In the genomic region with DNA sequence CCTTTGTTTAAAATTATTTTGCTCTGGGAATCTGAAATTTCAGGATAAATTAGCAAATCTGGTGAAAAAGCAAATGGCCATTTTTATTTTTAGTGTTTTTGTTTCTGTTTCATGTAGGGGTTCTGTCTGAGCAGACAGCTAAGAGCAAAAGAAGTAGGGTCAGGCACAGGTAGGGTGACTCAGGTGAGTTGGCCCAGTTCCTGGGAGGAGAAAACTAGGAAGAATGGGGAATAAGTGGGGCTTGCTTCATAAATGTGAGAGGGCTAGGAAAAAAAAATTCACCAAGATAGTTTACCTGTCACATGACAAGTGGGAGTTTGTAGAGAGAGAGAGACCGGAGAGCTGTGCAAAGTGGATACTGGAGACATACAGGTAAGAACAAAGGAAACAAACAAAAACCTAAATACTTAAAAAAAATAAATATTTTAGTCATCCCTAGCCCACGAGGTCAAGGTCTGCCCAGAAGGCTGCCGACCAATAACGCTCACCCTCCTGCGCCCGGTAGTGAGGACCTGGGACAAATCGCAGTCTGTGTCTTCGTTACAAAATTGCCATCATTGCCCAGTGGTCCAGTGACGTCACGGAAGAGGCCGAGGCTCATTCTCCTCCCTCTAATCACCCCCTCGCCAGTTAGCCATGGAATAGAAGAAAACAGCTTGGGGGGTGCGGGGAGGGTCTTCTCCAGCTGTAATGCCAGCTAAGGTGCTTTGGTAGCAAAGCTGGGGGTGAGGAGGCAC, we compare ENCODE assay signal across 12 cellular contexts. TPM values are rescaled to one million over a fixed set of nuclear protein-coding genes. Genes with fewer than 3 reads are reported as not detected.
A peak's percentile ranks its signal among the peaks of the same experiment; 100 is the strongest.
DNase-seq lines count a peak whose midpoint lies in the region; ATAC-seq and TF ChIP-seq lines count a peak whose summit lies in the region.
"Had no signal": no experiment of that assay in that cellular context is flagged by ENCODE, and none has a peak within 500 bp of the region (broad histone marks: within the 10 kb centered on the region; RNA-seq: fewer than 3 reads in every experiment).

No MANE protein-coding gene starts in this region.

- no peak for TF ChIP-seq EP300 in sigmoid colon (IDR thresholded peaks at IDR 0.05)

- H3K27ac ChIP-seq in sigmoid colon, result peak overlapping the region in 3 of 4 donors; percentile 70 to 84 (median 71)

- H3K27ac Mint-ChIP-seq in brain, result no peak overlapping the region
- no peak overlapping the region for H3K27ac Mint-ChIP-seq in activated CD8-positive, alpha-beta T cell treated with anti-CD3 and anti-CD28 coated beads, Interleukin-2, amount 10 ng/mL, durations not matched to agents 7 days and 5 days
- H3K27ac Mint-ChIP-seq: HFFc6 had no signal

- DNase-seq in DMS79 treated with DMSO at 0.1 percent for 48 hours (lab: John Stamatoyannopoulos, UW) (peak; percentile 52), kidney tubule cell (ENCODE audit: low spot score) (peak; percentile 26), sigmoid colon (no peak), left lobe of liver (ENCODE audit: low spot score) (no peak)
- no peak for DNase-seq in activated CD8-positive, alpha-beta T cell treated with anti-CD3 and anti-CD28 coated beads, Interleukin-2, amount 10 ng/mL, durations not matched to agents 7 days and 5 days
- DNase-seq: BE2C, HFFc6, NCI-H1048 had no signal

- TF ChIP-seq CTCF in brain (conservative IDR thresholded peaks at IDR 0.05) (no peak), sigmoid colon (IDR thresholded peaks at IDR 0.05) (no peak)

- 57 to 58% methylated on average over 13 of the region's 13 CpGs for WGBS in sigmoid colon, 2 donors

- no peaks in the 10 kb centered on the region for H3K36me3 Mint-ChIP-seq in brain
- H3K36me3 Mint-ChIP-seq in activated CD8-positive, alpha-beta T cell treated with anti-CD3 and anti-CD28 coated beads, Interleukin-2, amount 10 ng/mL, durations not matched to agents 7 days and 5 days (ENCODE audit: low read depth), result peaks cover 2% of the 10 kb centered on the region

- peak overlapping the region in 4 of 5 experiments; percentile 61 to 75 (median 66) for H3K4me3 Mint-ChIP-seq in brain
- no peak overlapping the region for H3K4me3 Mint-ChIP-seq in activated CD8-positive, alpha-beta T cell treated with anti-CD3 and anti-CD28 coated beads, Interleukin-2, amount 10 ng/mL, durations not matched to agents 7 days and 5 days
- H3K4me3 Mint-ChIP-seq: HFFc6 had no signal

- CTCF ChIA-PET in activated CD8-positive, alpha-beta T cell treated with anti-CD3 and anti-CD28 coated beads, Interleukin-2, amount 10 ng/mL, durations not matched to agents 7 days and 5 days (lab: Charles Lee), result no interaction called here

- H3K9me3 ChIP-seq in sigmoid colon, result no peaks in the 10 kb centered on the region
- H3K9me3 ChIP-seq: BE2C had no signal

- POLR2A ChIA-PET in activated CD8-positive, alpha-beta T cell treated with anti-CD3 and anti-CD28 coated beads, Interleukin-2, amount 10 ng/mL, durations not matched to agents 7 days and 5 days (lab: Charles Lee), result no interaction called here

- H3K27me3 Mint-ChIP-seq in brain, result peaks cover 93% of the 10 kb centered on the region
- peaks cover 53% of the 10 kb centered on the region for H3K27me3 Mint-ChIP-seq in activated CD8-positive, alpha-beta T cell treated with anti-CD3 and anti-CD28 coated beads, Interleukin-2, amount 10 ng/mL, durations not matched to agents 7 days and 5 days (ENCODE audit: low read depth)

- intact Hi-C loops in sigmoid colon (cut with DNase I), result no loop called here

- peaks cover 0 to 3% (median 0%) of the 10 kb centered on the region in 5 experiments for H3K9me3 Mint-ChIP-seq in brain
- H3K9me3 Mint-ChIP-seq in activated CD8-positive, alpha-beta T cell treated with anti-CD3 and anti-CD28 coated beads, Interleukin-2, amount 10 ng/mL, durations not matched to agents 7 days and 5 days (ENCODE audit: insufficient read depth), result no peaks in the 10 kb centered on the region
- H3K9me3 Mint-ChIP-seq: HFFc6 had no signal

- H3K36me3 ChIP-seq in sigmoid colon, result no peaks in the 10 kb centered on the region
- H3K36me3 ChIP-seq: BE2C had no signal

- peaks cover 23% of the 10 kb centered on the region for H3K4me1 Mint-ChIP-seq in brain
- H3K4me1 Mint-ChIP-seq in activated CD8-positive, alpha-beta T cell treated with anti-CD3 and anti-CD28 coated beads, Interleukin-2, amount 10 ng/mL, durations not matched to agents 7 days and 5 days (ENCODE audit: low read depth), result peaks cover 6% of the 10 kb centered on the region

- peaks cover 16 to 83% (median 44%) of the 10 kb centered on the region in 3 donors for H3K27me3 ChIP-seq in sigmoid colon

- ATAC-seq in GM21526 (IDR thresholded peaks at IDR 0.05; ENCODE audit: low FRiP score, unreplicated experiment) (no peak), left lobe of liver (no peak), esophagus mucosa (no peak)
- no peak for ATAC-seq in activated CD8-positive, alpha-beta T cell treated with anti-CD3 and anti-CD28 coated beads, Interleukin-2, amount 10 ng/mL, durations not matched to agents 7 days and 5 days

- H3K4me3 ChIP-seq in sigmoid colon, result peak overlapping the region; percentile 0 to 54 (median 42)

- peaks cover 0 to 41% (median 36%) of the 10 kb centered on the region in 4 donors for H3K4me1 ChIP-seq in sigmoid colon
- H3K4me1 ChIP-seq: BE2C had no signal

- peak in 1 of 2 donors; percentile 7 for TF ChIP-seq POLR2A in sigmoid colon (IDR thresholded peaks at IDR 0.05)

RNA-seq across cellular contexts. Expression of a gene that starts 2.3 kb away (rescaled TPM):
- polyA plus RNA-seq in brain (ENCODE audit: insufficient read depth, low read depth, low replicate concordance) (3.6 TPM), sigmoid colon (1 to 10 TPM; 1.8 to 7.3 (median 3.2) TPM)
- total RNA-seq in sigmoid colon (10 to 100 TPM in 3 of 4 donors, 1 to 10 TPM in 1; 8.6 to 26.6 (median 14.6) TPM), left lobe of liver (2.2 TPM), esophagus mucosa (46.5 TPM)
- total RNA-seq in activated CD8-positive, alpha-beta T cell treated with anti-CD3 and anti-CD28 coated beads, Interleukin-2, amount 10 ng/mL, durations not matched to agents 7 days and 5 days, result not detected
- total RNA-seq: T-helper 2 cell treated with Interferon-gamma antibody and Interleukin-4, amounts not matched to agents 100 ng/mL and 5 ng/mL, for 36 hours had no signal

RNA-seq across cellular contexts. Expression of a gene that starts 12.1 kb away (rescaled TPM):
- not detected for polyA plus RNA-seq in brain (ENCODE audit: insufficient read depth, low read depth, low replicate concordance)
- total RNA-seq in sigmoid colon, result not detected
- polyA plus RNA-seq in sigmoid colon, result under 1 TPM in 1 of 3 donors, not detected in 2; 0.04 TPM
- total RNA-seq in left lobe of liver, result not detected
- not detected for total RNA-seq in esophagus mucosa
- not detected for total RNA-seq in activated CD8-positive, alpha-beta T cell treated with anti-CD3 and anti-CD28 coated beads, Interleukin-2, amount 10 ng/mL, durations not matched to agents 7 days and 5 days
- total RNA-seq: HFFc6; T-helper 2 cell treated with Interferon-gamma antibody and Interleukin-4, amounts not matched to agents 100 ng/mL and 5 ng/mL, for 36 hours had no signal

RNA-seq across cellular contexts. Expression of a gene that starts 39.0 kb away (rescaled TPM):
- 8.5 TPM for polyA plus RNA-seq in brain (ENCODE audit: insufficient read depth, low read depth, low replicate concordance)
- 10 to 100 TPM; 14.2 to 27.2 (median 17.7) TPM for total RNA-seq in sigmoid colon
- polyA plus RNA-seq in sigmoid colon, result 10 to 100 TPM in 2 of 3 donors, 1 to 10 TPM in 1; 1.8 to 14.5 (median 10.6) TPM
- 4.8 TPM for total RNA-seq in left lobe of liver
- total RNA-seq in esophagus mucosa, result 7.9 TPM
- total RNA-seq in activated CD8-positive, alpha-beta T cell treated with anti-CD3 and anti-CD28 coated beads, Interleukin-2, amount 10 ng/mL, durations not matched to agents 7 days and 5 days, result under 1 TPM; 0.73 to 0.82 TPM
- total RNA-seq: HFFc6 had no signal

Comparison
In these comparisons a context has a peak if more than half of its experiments do, and no peak if none do; other contexts are left out.
1. DNase-seq: peak in DMS79 treated with DMSO at 0.1 percent for 48 hours (single experiment) and kidney tubule cell (single experiment); none in sigmoid colon (single experiment), left lobe of liver (single experiment) and activated CD8-positive, alpha-beta T cell treated with anti-CD3 and anti-CD28 coated beads, Interleukin-2, amount 10 ng/mL, durations not matched to agents 7 days and 5 days (single experiment).